Comparison of ENCODE assay signal across 20 cellular contexts in the genomic region with DNA sequence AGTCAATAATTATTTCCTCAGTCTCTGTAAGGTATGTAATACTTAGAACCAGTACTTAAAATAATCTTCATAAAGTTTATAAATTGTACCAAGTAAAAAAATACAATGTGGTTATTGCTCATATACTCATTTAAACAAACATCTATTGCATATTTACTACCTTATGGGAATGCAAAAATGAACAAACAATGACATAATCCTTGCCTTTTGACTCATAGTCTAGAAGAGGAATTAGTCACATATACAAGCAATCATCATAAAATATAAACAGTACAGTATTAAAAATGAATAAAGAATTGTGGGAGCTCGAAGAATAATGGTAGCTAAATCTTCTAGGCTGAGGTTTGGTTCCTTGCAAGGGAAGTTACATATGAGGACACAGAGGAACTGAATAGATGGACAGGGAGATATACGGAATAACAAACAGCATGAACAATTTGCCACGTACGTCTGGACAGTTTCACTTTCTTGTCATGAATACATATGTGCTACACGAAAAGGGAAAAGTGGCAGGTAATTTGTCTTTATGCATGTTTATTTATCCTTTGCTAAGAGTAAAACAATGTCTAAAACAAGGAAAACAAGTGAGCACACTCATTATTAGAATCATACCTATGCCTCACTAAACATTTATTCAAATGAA. TPM values are rescaled to one million over a fixed set of nuclear protein-coding genes. Genes with fewer than 3 reads are reported as not detected.
DNase-seq lines count a peak whose midpoint lies in the region; ATAC-seq, FAIRE-seq and TF ChIP-seq lines count a peak whose summit lies in the region.
"Had no signal": no experiment of that assay in that cellular context is flagged by ENCODE, and none has a peak within 500 bp of the region (broad histone marks: within the 10 kb centered on the region; RNA-seq: fewer than 3 reads in every experiment).

No MANE protein-coding gene starts in this region.

- peaks cover under 1% of the 10 kb centered on the region for H3K9me3 ChIP-seq in Karpas-422 (ENCODE audit: low read length)
- H3K9me3 ChIP-seq: thyroid gland had no signal

- no peak overlapping the region for H3K27ac ChIP-seq in Karpas-422 (ENCODE audit: low read length)
- H3K27ac ChIP-seq: ascending aorta, lower lobe of right lung, SK-N-MC, thyroid gland had no signal

- H3K79me2 ChIP-seq in Karpas-422 (ENCODE audit: low read length), result no peaks in the 10 kb centered on the region

- TF ChIP-seq POLR2A in GM12892 (IDR thresholded peaks at IDR 0.05; ENCODE audit: low read depth, low read length), result no peak

- H3K4me3 ChIP-seq in WI38 (ENCODE audit: low read depth, low read length) (peak overlapping the region; percentile 40), Karpas-422 (ENCODE audit: low read length) (no peak overlapping the region)
- H3K4me3 ChIP-seq: ascending aorta, lower lobe of right lung, SK-N-MC, thyroid gland had no signal

- no peak overlapping the region for H3K4me2 ChIP-seq in Karpas-422 (ENCODE audit: low read depth, low read length, poor library complexity, severe bottlenecking)

- no peaks in the 10 kb centered on the region for H3K36me3 ChIP-seq in Karpas-422 (ENCODE audit: insufficient read depth, low read length)
- H3K36me3 ChIP-seq: ascending aorta, lower lobe of right lung, thyroid gland had no signal

- peak; percentile 53 for FAIRE-seq in GM12892 (lab: Jason Lieb, UNC)
- FAIRE-seq: GM19239 had no signal

- no peaks in the 10 kb centered on the region for H4K20me1 ChIP-seq in Karpas-422 (ENCODE audit: insufficient read depth, low read depth, low read length)

- H3K27me3 ChIP-seq in Karpas-422 (ENCODE audit: low read length), result no peaks in the 10 kb centered on the region
- H3K27me3 ChIP-seq: ascending aorta, thyroid gland had no signal

- H2AFZ ChIP-seq in Karpas-422 (ENCODE audit: low read length), result no peak overlapping the region

- no peaks in the 10 kb centered on the region for H3K4me1 ChIP-seq in Karpas-422 (ENCODE audit: low read length)
- H3K4me1 ChIP-seq: ascending aorta, lower lobe of right lung, thyroid gland had no signal

- no peaks in the 10 kb centered on the region for H3K9me2 ChIP-seq in Karpas-422 (replicated peaks; ENCODE audit: insufficient read depth, low read length)

- ATAC-seq in HG02884 (IDR thresholded peaks at IDR 0.05; ENCODE audit: unreplicated experiment) (peak; percentile 85), Right ventricle myocardium inferior (no peak), GM21786 (IDR thresholded peaks at IDR 0.05; ENCODE audit: unreplicated experiment) (no peak)
- ATAC-seq: lower lobe of right lung had no signal

- intact Hi-C loops in Right ventricle myocardium inferior (cut with DNase I), result no loop called here

- TF ChIP-seq CTCF in WI38 (IDR thresholded peaks at IDR 0.05; ENCODE audit: low read depth, low read length), result no peak

- DNase-seq in GM12892 (ENCODE audit: insufficient read length) (no peak), glomerular endothelial cell (ENCODE audit: extremely low read depth, low read depth, low spot score) (peak; percentile 18), Karpas-422 (no peak), NCI-H1092 treated with DMSO at 0.1 percent for 48 hours (lab: John Stamatoyannopoulos, UW) (no peak), Right ventricle myocardium inferior (ENCODE audit: missing footprints) (no peak)
- DNase-seq: activated B cell treated with CpG ODN at 0.5 μM for 24 hours; activated T-cell treated with anti-CD3 and anti-CD28 coated beads, Interleukin-2, amount 50 U/mL, for 24 hours; CD8-positive, alpha-beta memory T cell; effector CD8-positive, alpha-beta T cell; H9; lower lobe of right lung; NCI-H1694; NCI-H69; thyroid gland had no signal

- no peak overlapping the region for H3K9ac ChIP-seq in Karpas-422 (ENCODE audit: low read length)

RNA-seq across cellular contexts. Expression of a gene that starts 17.2 kb away (rescaled TPM):
- polyA plus RNA-seq in GM12892 (2012; ENCODE audit: missing spikeins), result 0.08 TPM
- 0.34 and 0.99 TPM in 2 replicates for total RNA-seq in glomerular endothelial cell
- total RNA-seq in Karpas-422 (2014; rRNA removed; shearing (Covaris generic); ENCODE audit: low replicate concordance), result 0.32 and 0.45 TPM in 2 replicates
- total RNA-seq in Right ventricle myocardium inferior, result 0.14 TPM
- polyA plus RNA-seq: CD8-positive, alpha-beta memory T cell had no signal
